10 cellular contexts compared by ENCODE assay signal in genomic region chr1:31509124-31510072, GRCh38.
DNase-seq lines count a peak whose midpoint lies in the region; ATAC-seq and TF ChIP-seq lines count a peak whose summit lies in the region.
"Had no signal": no experiment of that assay in that cellular context is flagged by ENCODE, and none has a peak within 500 bp of the region (broad histone marks: within the 10 kb centered on the region; RNA-seq: fewer than 3 reads in every experiment).

No MANE protein-coding gene starts in this region.

- H3K27me3 ChIP-seq in heart left ventricle = peaks cover 0 to 11% (median 0%) of the 10 kb centered on the region in 9 donors

- no peak for TF ChIP-seq POLR2A in heart left ventricle (IDR thresholded peaks at IDR 0.05)

- no peaks in the 10 kb centered on the region for H3K36me3 ChIP-seq in heart left ventricle

- in situ Hi-C loops in G401 (cut with HindIII; ENCODE audit: low sequenced_read_pairs) = no loop called here

- CTCF ChIA-PET in activated naive CD4-positive, alpha-beta T cell treated with anti-CD3 and anti-CD28 coated beads for 36 hours (lab: Charles Lee) = no interaction called here

- WGBS in heart left ventricle, 4 donors = 79 to 92% (median 88%) methylated on average over 7 of the region's 7 CpGs

- TF ChIP-seq CTCF in heart left ventricle (IDR thresholded peaks at IDR 0.05) = no peak

- intact Hi-C loops in activated naive CD4-positive, alpha-beta T cell treated with anti-CD3 and anti-CD28 coated beads for 36 hours (cut with micrococcal nuclease) = no loop called here
- intact Hi-C loops in heart left ventricle (cut with DNase I) = no loop called here

- no peaks in the 10 kb centered on the region for H3K9me3 Mint-ChIP-seq in activated naive CD4-positive, alpha-beta T cell treated with anti-CD3 and anti-CD28 coated beads for 36 hours

- no peak overlapping the region for H3K4me3 Mint-ChIP-seq in activated naive CD4-positive, alpha-beta T cell treated with anti-CD3 and anti-CD28 coated beads for 36 hours
- H3K4me3 Mint-ChIP-seq: activated naive CD4-positive, alpha-beta T cell treated with anti-CD3 and anti-CD28 coated beads, Interleukin-2, amount 10 ng/mL, durations not matched to agents 7 days and 5 days had no signal

- no peak overlapping the region for H3K4me3 ChIP-seq in heart left ventricle

- peaks cover 19% of the 10 kb centered on the region for H3K4me1 Mint-ChIP-seq in activated naive CD4-positive, alpha-beta T cell treated with anti-CD3 and anti-CD28 coated beads for 36 hours (ENCODE audit: low read depth)

- H3K9me3 ChIP-seq in heart left ventricle = no peaks in the 10 kb centered on the region

- peaks cover 0 to 3% (median 0%) of the 10 kb centered on the region in 12 donors for H3K4me1 ChIP-seq in heart left ventricle

- no peak overlapping the region for H3K27ac ChIP-seq in heart left ventricle

- ATAC-seq in HG02938 (IDR thresholded peaks at IDR 0.05; ENCODE audit: unreplicated experiment) (peak; percentile 46), heart left ventricle (no peak)

- H3K36me3 Mint-ChIP-seq in activated naive CD4-positive, alpha-beta T cell treated with anti-CD3 and anti-CD28 coated beads for 36 hours (ENCODE audit: low read depth) = no peaks in the 10 kb centered on the region
- H3K36me3 Mint-ChIP-seq: activated naive CD4-positive, alpha-beta T cell treated with anti-CD3 and anti-CD28 coated beads, Interleukin-2, amount 10 ng/mL, durations not matched to agents 7 days and 5 days had no signal

- peak; percentile 35 for DNase-seq in activated naive CD4-positive, alpha-beta T cell treated with anti-CD3 and anti-CD28 coated beads for 36 hours
- DNase-seq in activated naive CD4-positive, alpha-beta T cell treated with anti-CD3 and anti-CD28 coated beads, Interleukin-2, amount 50 U/mL, for 16 hours = no peak
- DNase-seq in SW480 (ENCODE audit: low spot score) (peak; percentile 47), heart left ventricle (no peak), NCI-H187 treated with DMSO at 0.1 percent for 48 hours (lab: John Stamatoyannopoulos, UW) (no peak), G401 (ENCODE audit: low spot score) (no peak)
- no peak for DNase-seq in stimulated activated CD4-positive, alpha-beta T cell treated with anti-CD3 and anti-CD28 coated beads, Interleukin-2, amount 100 ng/mL, for 24 hours
- DNase-seq: activated naive CD4-positive, alpha-beta T cell treated with anti-CD3 and anti-CD28 coated beads, Interleukin-2, amount 10 ng/mL, durations not matched to agents 7 days and 5 days; NCI-H774 had no signal

- no peaks in the 10 kb centered on the region for H3K27me3 Mint-ChIP-seq in activated naive CD4-positive, alpha-beta T cell treated with anti-CD3 and anti-CD28 coated beads for 36 hours (ENCODE audit: low read depth)

- H3K27ac Mint-ChIP-seq in activated naive CD4-positive, alpha-beta T cell treated with anti-CD3 and anti-CD28 coated beads for 36 hours = no peak overlapping the region
- H3K27ac Mint-ChIP-seq: activated naive CD4-positive, alpha-beta T cell treated with anti-CD3 and anti-CD28 coated beads, Interleukin-2, amount 10 ng/mL, durations not matched to agents 7 days and 5 days had no signal

Comparison
In these comparisons a context has a peak if more than half of its experiments do, and no peak if none do; other contexts are left out.
1. DNase-seq: peak in activated naive CD4-positive, alpha-beta T cell treated with anti-CD3 and anti-CD28 coated beads for 36 hours (single experiment) and SW480 (single experiment); none in activated naive CD4-positive, alpha-beta T cell treated with anti-CD3 and anti-CD28 coated beads, Interleukin-2, amount 50 U/mL, for 16 hours (single experiment), heart left ventricle (0 of 5), stimulated activated CD4-positive, alpha-beta T cell treated with anti-CD3 and anti-CD28 coated beads, Interleukin-2, amount 100 ng/mL, for 24 hours (0 of 2), NCI-H187 treated with DMSO at 0.1 percent for 48 hours (single experiment) and G401 (single experiment).